11 cellular contexts compared by ENCODE assay signal in genomic region chr5:156475831-156476551, GRCh38.
A peak's percentile ranks its signal among the peaks of the same experiment; 100 is the strongest.
DNase-seq lines count a peak whose midpoint lies in the region; ATAC-seq, FAIRE-seq and TF ChIP-seq lines count a peak whose summit lies in the region.
"Had no signal": no experiment of that assay in that cellular context is flagged by ENCODE, and none has a peak within 500 bp of the region (broad histone marks: within the 10 kb centered on the region; RNA-seq: fewer than 3 reads in every experiment).

No MANE protein-coding gene starts in this region.

- no peak overlapping the region for H4K8ac ChIP-seq in mesendoderm (ENCODE audit: low read depth, low read length)

- intact Hi-C loops in uterus (cut with DNase I; ENCODE audit: low total_unique reads), result no loop called here

- H3K56ac ChIP-seq in mesendoderm (ENCODE audit: low read length), result no peak overlapping the region

- no peak overlapping the region for H4K5ac ChIP-seq in mesendoderm (ENCODE audit: low read length)

- H3K27me3 ChIP-seq in mesendoderm (ENCODE audit: insufficient read depth, low read length, poor library complexity) (no peaks in the 10 kb centered on the region), uterus (no peaks in the 10 kb centered on the region)

- TF ChIP-seq POLR2A in uterus (IDR thresholded peaks at IDR 0.05), result no peak

- no peak overlapping the region for H3K4me2 ChIP-seq in mesendoderm (ENCODE audit: low read length)

- no peak overlapping the region for H2BK120ac ChIP-seq in mesendoderm (ENCODE audit: low read depth, low read length)

- DNase-seq in SIG-M5 treated with dmso at 0.1 percent for 504 hours (lab: John Stamatoyannopoulos, UW; ENCODE audit: unreplicated experiment), result peak; percentile 6
- no peak for DNase-seq in SIG-M5 (lab: John Stamatoyannopoulos, UW)
- DNase-seq in epithelial cell of esophagus (ENCODE audit: low read depth), result peak; percentile 82
- peak; percentile 87 for DNase-seq in mesendoderm
- DNase-seq in uterus, result peak; percentile 58 to 75
- DNase-seq in HTR-8/SVneo (ENCODE audit: insufficient read length, low spot score), result no peak
- no peak for DNase-seq in effector CD8-positive, alpha-beta T cell (lab: John Stamatoyannopoulos, UW)
- DNase-seq: NCI-H2029 had no signal

- no peak overlapping the region for H2BK15ac ChIP-seq in mesendoderm (replicated peaks; ENCODE audit: low read depth)

- H3K79me1 ChIP-seq in mesendoderm (ENCODE audit: low read length), result no peaks in the 10 kb centered on the region

- H3K79me2 ChIP-seq in mesendoderm (ENCODE audit: control insufficient read depth, insufficient read depth, low read length), result no peaks in the 10 kb centered on the region

- no peaks in the 10 kb centered on the region for H3K9me3 ChIP-seq in uterus

- H3K18ac ChIP-seq in mesendoderm (ENCODE audit: low read length), result no peak overlapping the region

- no peak overlapping the region for H3K4me3 ChIP-seq in epithelial cell of esophagus (ENCODE audit: low read length)
- H3K4me3 ChIP-seq in mesendoderm (ENCODE audit: low read length), result no peak overlapping the region
- no peak overlapping the region for H3K4me3 ChIP-seq in uterus

- H3K4me1 ChIP-seq in mesendoderm (ENCODE audit: control insufficient read depth, low read depth, low read length) (peaks cover 1% of the 10 kb centered on the region), uterus (peaks cover 0 to 8% of the 10 kb centered on the region in 2 donors)

- no peak for FAIRE-seq in HTR-8/SVneo (lab: Jason Lieb, UNC)
- FAIRE-seq: keratinocyte had no signal

- no peak overlapping the region for H3K9ac ChIP-seq in mesendoderm (ENCODE audit: low read length)

- no peaks in the 10 kb centered on the region for H3K36me3 ChIP-seq in mesendoderm (ENCODE audit: control insufficient read depth, insufficient read depth, low read length)
- no peaks in the 10 kb centered on the region for H3K36me3 ChIP-seq in uterus

- TF ChIP-seq CTCF in epithelial cell of esophagus (IDR thresholded peaks at IDR 0.05; ENCODE audit: insufficient read depth, low read depth, low read length, missing control alignments) (peak; percentile 2), uterus (IDR thresholded peaks at IDR 0.05) (peak in 3 of 4 experiments; percentile 23 to 25 (median 25))

- H2BK5ac ChIP-seq in mesendoderm (ENCODE audit: low read length), result no peak overlapping the region

- WGBS in mesendoderm (ENCODE audit: extremely low coverage, insufficient coverage, low lambda C conversion rate), result no CpG with 5 or more reads among the region's 4 CpGs

- ATAC-seq in GM18873 (IDR thresholded peaks at IDR 0.05; ENCODE audit: low FRiP score, unreplicated experiment), result no peak

- H2AK5ac ChIP-seq in mesendoderm (ENCODE audit: low read length), result no peak overlapping the region

- H3K4ac ChIP-seq in mesendoderm (ENCODE audit: low read depth, low read length), result no peak overlapping the region

- no peak overlapping the region for H3K27ac ChIP-seq in mesendoderm (ENCODE audit: low read depth, low read length)
- peak overlapping the region; percentile 57 to 72 for H3K27ac ChIP-seq in uterus
- H3K27ac ChIP-seq: C4-2B had no signal

- no peak overlapping the region for H3K23ac ChIP-seq in mesendoderm (ENCODE audit: low read length)

Comparison
In these comparisons a context has a peak if more than half of its experiments do, and no peak if none do; other contexts are left out.
1. DNase-seq: peak in SIG-M5 treated with dmso at 0.1 percent for 504 hours (single experiment), epithelial cell of esophagus (single experiment), mesendoderm (single experiment) and uterus (2 of 2); none in SIG-M5 (single experiment), HTR-8/SVneo (single experiment) and effector CD8-positive, alpha-beta T cell (single experiment).